8 cellular contexts compared by ENCODE assay signal in genomic region chr22:39117585-39118191, GRCh38. TPM values are rescaled to one million over a fixed set of nuclear protein-coding genes. Genes with fewer than 3 reads are reported as not detected.
DNase-seq lines count a peak whose midpoint lies in the region; TF ChIP-seq lines count a peak whose summit lies in the region.

No MANE protein-coding gene starts in this region.

- 74% methylated on average over 14 of the region's 14 CpGs for WGBS in smooth muscle cell (ENCODE audit: low lambda C conversion rate)

- H4K20me1 ChIP-seq in OCI-LY1 (ENCODE audit: insufficient read depth, low read length), result no peaks in the 10 kb centered on the region
- no peaks in the 10 kb centered on the region for H4K20me1 ChIP-seq in smooth muscle cell (ENCODE audit: low read depth)

- H3F3A ChIP-seq in OCI-LY1 (ENCODE audit: insufficient read depth, low read length), result no peaks in the 10 kb centered on the region
- no peaks in the 10 kb centered on the region for H3F3A ChIP-seq in smooth muscle cell (ENCODE audit: low read depth)

- H3K9ac ChIP-seq in OCI-LY1 (ENCODE audit: low read length) (no peak overlapping the region), smooth muscle cell (ENCODE audit: low read depth) (no peak overlapping the region)

- H3K36me3 ChIP-seq in OCI-LY1 (ENCODE audit: insufficient read depth, low read length) (no peaks in the 10 kb centered on the region), smooth muscle cell (ENCODE audit: low read depth) (no peaks in the 10 kb centered on the region)

- H3K9me2 ChIP-seq in OCI-LY1 (ENCODE audit: low read depth, low read length), result no peaks in the 10 kb centered on the region

- TF ChIP-seq CTCF in OCI-LY1 (IDR thresholded peaks at IDR 0.05; ENCODE audit: low read length) (peak; percentile 58), smooth muscle cell (IDR thresholded peaks at IDR 0.05; ENCODE audit: borderline replicate concordance, insufficient read depth, poor library complexity, severe bottlenecking) (peak; percentile 51)

- H3K4me2 ChIP-seq in OCI-LY1 (ENCODE audit: low read length) (no peak overlapping the region), smooth muscle cell (no peak overlapping the region)

- DNase-seq in COLO829 (ENCODE audit: low spot score) (peak; percentile 25), HCEC 1CT (peak; percentile 39), activated T-cell treated with anti-CD3 and anti-CD28 coated beads for 24 hours (ENCODE audit: low read depth) (peak; percentile 65), fibroblast of gingiva (ENCODE audit: low read depth) (peak; percentile 34), smooth muscle cell (lab: John Stamatoyannopoulos, UW; ENCODE audit: unreplicated experiment) (no peak), dedifferentiated amniotic fluid mesenchymal stem cell (ENCODE audit: extremely low spot score) (no peak), NCI-H2107 (lab: John Stamatoyannopoulos, UW) (no peak)

- H3K4me1 ChIP-seq in OCI-LY1 (ENCODE audit: insufficient read depth, low read length, severe bottlenecking) (no peaks in the 10 kb centered on the region), smooth muscle cell (ENCODE audit: low read depth) (no peaks in the 10 kb centered on the region)

- H3K79me2 ChIP-seq in OCI-LY1 (ENCODE audit: insufficient read depth, low read length) (no peaks in the 10 kb centered on the region), smooth muscle cell (ENCODE audit: low read depth) (no peaks in the 10 kb centered on the region)

- H3K27ac ChIP-seq in OCI-LY1 (ENCODE audit: low read depth, low read length, poor library complexity, severe bottlenecking) (no peak overlapping the region), smooth muscle cell (ENCODE audit: low read depth) (no peak overlapping the region)

- H3K9me3 ChIP-seq in OCI-LY1 (ENCODE audit: low read length), result no peaks in the 10 kb centered on the region
- H3K9me3 ChIP-seq in smooth muscle cell (replicated peaks; ENCODE audit: low read depth), result no peaks in the 10 kb centered on the region

- H2AFZ ChIP-seq in OCI-LY1 (ENCODE audit: low read length) (no peak overlapping the region), smooth muscle cell (ENCODE audit: low read depth) (no peak overlapping the region)

- no peak overlapping the region for H3K4me3 ChIP-seq in OCI-LY1 (ENCODE audit: low read depth, low read length, poor library complexity, severe bottlenecking)
- H3K4me3 ChIP-seq in smooth muscle cell, result no peak overlapping the region

- H3K27me3 ChIP-seq in OCI-LY1 (ENCODE audit: insufficient read depth, low read length) (peaks cover 15% of the 10 kb centered on the region), smooth muscle cell (ENCODE audit: low read depth) (peaks cover 29% of the 10 kb centered on the region)

RNA-seq across cellular contexts. Expression of gene APOBEC3H, which starts 20.6 kb away (rescaled TPM):
- total RNA-seq in smooth muscle cell, result 0.31 TPM in 1 of 2 replicates, not detected in the other
- polyA plus RNA-seq in smooth muscle cell, result 0.57 and 1.5 TPM in 2 replicates

RNA-seq across cellular contexts. Expression of gene CBX7, which starts 34.8 kb away (rescaled TPM):
- total RNA-seq in smooth muscle cell, result 0.40 and 4.8 TPM in 2 replicates
- 1.7 and 2.2 TPM in 2 replicates for polyA plus RNA-seq in smooth muscle cell

RNA-seq across cellular contexts. Expression of gene APOBEC3G, which starts 40.6 kb away (rescaled TPM):
- total RNA-seq in smooth muscle cell, result 1.9 and 10.3 TPM in 2 replicates
- 2.9 and 3.2 TPM in 2 replicates for polyA plus RNA-seq in smooth muscle cell

Comparison
In these comparisons a context has a peak if more than half of its experiments do, and no peak if none do; other contexts are left out.
1. DNase-seq: peak in COLO829 (single experiment), HCEC 1CT (single experiment), activated T-cell treated with anti-CD3 and anti-CD28 coated beads for 24 hours (single experiment) and fibroblast of gingiva (single experiment); none in smooth muscle cell (single experiment), dedifferentiated amniotic fluid mesenchymal stem cell (single experiment) and NCI-H2107 (single experiment).